In the genomic region with DNA sequence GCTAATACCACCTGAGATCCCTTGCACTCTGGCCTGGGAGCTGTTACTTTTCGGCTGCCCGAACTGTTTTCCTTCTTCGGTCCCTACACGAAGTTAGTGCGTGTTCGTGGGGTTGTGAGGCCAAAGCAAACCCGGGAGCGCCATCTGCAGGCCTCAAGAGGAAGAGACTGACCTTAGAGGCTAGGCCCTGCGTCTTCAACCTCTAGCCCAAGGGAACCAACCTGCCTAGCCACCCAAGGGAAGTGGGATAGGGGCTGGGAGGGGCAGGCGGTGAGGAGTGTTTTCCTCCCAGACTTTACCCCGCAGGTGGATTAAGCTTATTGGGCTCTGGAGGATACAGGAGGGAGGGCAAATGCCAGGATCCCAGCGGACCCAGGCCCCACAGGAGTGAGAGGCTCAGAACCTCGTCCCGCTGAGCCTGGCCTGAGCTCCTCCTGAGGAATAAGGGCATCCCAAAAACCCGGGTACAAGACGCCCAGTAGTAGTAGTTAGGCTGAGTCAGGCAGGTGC, we compare ENCODE assay signal across 9 cellular contexts. TPM values are rescaled to one million over a fixed set of nuclear protein-coding genes. Genes with fewer than 3 reads are reported as not detected.
DNase-seq lines count a peak whose midpoint lies in the region; ATAC-seq and TF ChIP-seq lines count a peak whose summit lies in the region.
"Had no signal": no experiment of that assay in that cellular context is flagged by ENCODE, and none has a peak within 500 bp of the region (broad histone marks: within the 10 kb centered on the region; RNA-seq: fewer than 3 reads in every experiment).

No MANE protein-coding gene starts in this region.

- H3K4me3 ChIP-seq in adrenal gland, result no peak overlapping the region

- H3K9me3 ChIP-seq in adrenal gland (replicated peaks in 1 of 3), result no peaks in the 10 kb centered on the region

- 0 to 5% (median 4%) methylated on average over 11 to 16 of the region's 16 CpGs for WGBS in adrenal gland, 4 donors

- ATAC-seq in HG03521 (IDR thresholded peaks at IDR 0.05; ENCODE audit: unreplicated experiment), result no peak
- no peak for ATAC-seq in GM19467 (IDR thresholded peaks at IDR 0.05; ENCODE audit: unreplicated experiment)

- peaks cover 90% of the 10 kb centered on the region for H3K27me3 ChIP-seq in adrenal gland

- intact Hi-C loops in adrenal gland (cut with DNase I), result loop anchor here (5.0 to 10.0 kb wide), 4 partner anchors 71 to 181 kb away; no protein-coding TSS in a partner anchor

- H3K4me1 ChIP-seq in adrenal gland (replicated peaks in 1 of 2), result peaks cover 12 to 29% of the 10 kb centered on the region in 2 donors

- no peak overlapping the region for H3K27ac ChIP-seq in RWPE1
- no peak overlapping the region for H3K27ac ChIP-seq in adrenal gland

- CTCF ChIA-PET in RWPE1 (lab: Yijun Ruan, JAX), result interaction anchor here (0.5 to 3.7 kb wide), 41 partner anchors 9 to 1230 kb away, joined by 3 to 77 read pairs (median 3); a partner anchor contains a TSS

- DNase-seq in EH (ENCODE audit: low read depth) (peak; percentile 75), HT1080 (ENCODE audit: low read depth) (peak; percentile 39), RWPE1 (ENCODE audit: low spot score) (peak; percentile 54), adrenal gland (peak; percentile 43 to 77 (median 70)), hippocampal formation (lab: John Stamatoyannopoulos, UW) (peak; percentile 8 to 17)
- DNase-seq in stimulated activated CD4-positive, alpha-beta T cell treated with anti-CD3 and anti-CD28 coated beads, Interleukin-1b, Interleukin-23, amount 100 ng/mL, for 48 hours, result peak; percentile 49

- H3K36me3 ChIP-seq in adrenal gland (replicated peaks in 1 of 2), result no peaks in the 10 kb centered on the region

- POLR2A ChIA-PET in RWPE1 (lab: Yijun Ruan, JAX; ENCODE audit: low non-redundant PET), result no interaction called here

- TF ChIP-seq CTCF in RWPE1 (conservative IDR thresholded peaks at IDR 0.05; ENCODE audit: low read depth) (peak; percentile 59), adrenal gland (IDR thresholded peaks at IDR 0.05) (peak; percentile 45 to 70 (median 63))

- no peak for TF ChIP-seq POLR2A in adrenal gland (IDR thresholded peaks at IDR 0.05)

RNA-seq across cellular contexts. Expression of a gene that starts 1.7 kb away (rescaled TPM):
- total RNA-seq in HT1080 (2014; rRNA removed; shearing (Covaris generic)), result not detected in 2 replicates
- polyA plus RNA-seq in HT1080 (2015; cell fraction: cytosol; rRNA removed), result 0.02 TPM in 1 of 2 replicates, not detected in the other
- not detected in 2 replicates for polyA plus RNA-seq in HT1080 (2015; cell fraction: nucleus; rRNA removed)
- under 1 TPM in 2 of 8 donors, not detected in 6; 0.13 to 0.25 TPM for total RNA-seq in adrenal gland
- polyA plus RNA-seq in adrenal gland, result under 1 TPM in 2 of 3 donors, not detected in 1; 0.07 to 0.08 TPM
- total RNA-seq: urinary bladder had no signal
- polyA plus RNA-seq: urinary bladder had no signal

Comparison
In these comparisons a context has a peak if more than half of its experiments do, and no peak if none do; other contexts are left out.
1. DNase-seq: peak in every context shown above with its lines; median percentile 75 in EH; 70 in adrenal gland; 54 in RWPE1; 49 in stimulated activated CD4-positive, alpha-beta T cell treated with anti-CD3 and anti-CD28 coated beads, Interleukin-1b, Interleukin-23, amount 100 ng/mL, for 48 hours; 39 in HT1080; 12 in hippocampal formation.